Comparison of ENCODE assay signal across 8 cellular contexts in the genomic region with DNA sequence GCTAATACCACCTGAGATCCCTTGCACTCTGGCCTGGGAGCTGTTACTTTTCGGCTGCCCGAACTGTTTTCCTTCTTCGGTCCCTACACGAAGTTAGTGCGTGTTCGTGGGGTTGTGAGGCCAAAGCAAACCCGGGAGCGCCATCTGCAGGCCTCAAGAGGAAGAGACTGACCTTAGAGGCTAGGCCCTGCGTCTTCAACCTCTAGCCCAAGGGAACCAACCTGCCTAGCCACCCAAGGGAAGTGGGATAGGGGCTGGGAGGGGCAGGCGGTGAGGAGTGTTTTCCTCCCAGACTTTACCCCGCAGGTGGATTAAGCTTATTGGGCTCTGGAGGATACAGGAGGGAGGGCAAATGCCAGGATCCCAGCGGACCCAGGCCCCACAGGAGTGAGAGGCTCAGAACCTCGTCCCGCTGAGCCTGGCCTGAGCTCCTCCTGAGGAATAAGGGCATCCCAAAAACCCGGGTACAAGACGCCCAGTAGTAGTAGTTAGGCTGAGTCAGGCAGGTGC. TPM values are rescaled to one million over a fixed set of nuclear protein-coding genes. Genes with fewer than 3 reads are reported as not detected.
DNase-seq lines count a peak whose midpoint lies in the region; ATAC-seq and TF ChIP-seq lines count a peak whose summit lies in the region.

No MANE protein-coding gene starts in this region.

- H3K9me3 Mint-ChIP-seq in CD4-positive, alpha-beta memory T cell: peaks cover 0 to 3% (median 0%) of the 10 kb centered on the region in 8 donors
- H3K9me3 Mint-ChIP-seq in progenitor cell of endocrine pancreas (ENCODE audit: low read depth): no peaks in the 10 kb centered on the region

- no peaks in the 10 kb centered on the region for H3K79me2 ChIP-seq in GM23248 (ENCODE audit: insufficient read depth)

- TF ChIP-seq CTCF in foreskin keratinocyte (conservative IDR thresholded peaks at IDR 0.05) (peak; percentile 64), progenitor cell of endocrine pancreas (IDR thresholded peaks at IDR 0.05; ENCODE audit: unreplicated experiment) (peak; percentile 71)

- in situ Hi-C loops in GM23248 (cut with MboI): no loop called here

- H3K4me1 ChIP-seq in CD4-positive, alpha-beta memory T cell (ENCODE audit: insufficient read depth, low read length): peaks cover 28% of the 10 kb centered on the region
- H3K4me1 ChIP-seq in GM23248 (ENCODE audit: insufficient read depth) (no peaks in the 10 kb centered on the region), foreskin keratinocyte (no peaks in the 10 kb centered on the region)

- H3K27me3 ChIP-seq in CD4-positive, alpha-beta memory T cell (ENCODE audit: insufficient read depth, low read length): peaks cover 60% of the 10 kb centered on the region
- H3K27me3 ChIP-seq in GM23248 (replicated peaks; ENCODE audit: insufficient read depth) (peaks cover 97% of the 10 kb centered on the region), foreskin keratinocyte (peaks cover 100% of the 10 kb centered on the region)

- no peaks in the 10 kb centered on the region for H3K9me3 ChIP-seq in CD4-positive, alpha-beta memory T cell (ENCODE audit: control insufficient read depth in 1 of 2, low read length in 2 of 2)
- H3K9me3 ChIP-seq in GM23248 (ENCODE audit: low read depth): no peaks in the 10 kb centered on the region

- no peaks in the 10 kb centered on the region for H3F3A ChIP-seq in GM23248 (ENCODE audit: insufficient read depth)

- WGBS in GM23248 (ENCODE audit: low coverage in 1 of 2, low lambda C conversion rate in 2 of 2, missing lambda C conversion rate in 2 of 2), 2 experiments: 2 to 4% methylated on average over 16 of the region's 16 CpGs

- intact Hi-C loops in CD4-positive, alpha-beta memory T cell (cut with micrococcal nuclease): loop anchor here (1.0 to 2.0 kb wide), 2 partner anchors 73 to 181 kb away; no protein-coding TSS in a partner anchor

- H3K36me3 Mint-ChIP-seq in CD4-positive, alpha-beta memory T cell: no peaks in the 10 kb centered on the region
- no peaks in the 10 kb centered on the region for H3K36me3 Mint-ChIP-seq in progenitor cell of endocrine pancreas (ENCODE audit: insufficient read depth)

- no peak overlapping the region for H3K4me2 ChIP-seq in GM23248 (ENCODE audit: unreplicated experiment)

- H3K27ac ChIP-seq in CD4-positive, alpha-beta memory T cell (ENCODE audit: low read depth, low read length): no peak overlapping the region
- H3K27ac ChIP-seq in GM23248 (no peak overlapping the region), foreskin keratinocyte (no peak overlapping the region)

- H3K4me1 Mint-ChIP-seq in CD4-positive, alpha-beta memory T cell: peaks cover 14 to 67% (median 38%) of the 10 kb centered on the region in 4 donors
- peaks cover 20% of the 10 kb centered on the region for H3K4me1 Mint-ChIP-seq in progenitor cell of endocrine pancreas (ENCODE audit: low read depth)

- no peak overlapping the region for H2AFZ ChIP-seq in GM23248

- H4K20me1 ChIP-seq in GM23248 (ENCODE audit: insufficient read depth): no peaks in the 10 kb centered on the region

- peak in 4 of 5 donors; percentile 33 to 46 (median 45) for DNase-seq in CD4-positive, alpha-beta memory T cell
- DNase-seq in GM23248: peak; percentile 75
- DNase-seq in NOMO-1 (lab: John Stamatoyannopoulos, UW; ENCODE audit: unreplicated experiment in 2 of 2): peak; percentile 78 to 83
- DNase-seq in activated CD8-positive, alpha-beta memory T cell treated with anti-CD3 and anti-CD28 coated beads, Interleukin-2, amount 50 U/mL, for 48 hours: peak; percentile 74
- DNase-seq in foreskin keratinocyte: no peak
- DNase-seq in progenitor cell of endocrine pancreas (ENCODE audit: low spot score, unreplicated experiment): no peak

- H3K9ac ChIP-seq in GM23248: no peak overlapping the region

- no peaks in the 10 kb centered on the region for H3K36me3 ChIP-seq in CD4-positive, alpha-beta memory T cell (ENCODE audit: insufficient read depth, low read length)
- H3K36me3 ChIP-seq in GM23248 (ENCODE audit: low read depth): no peaks in the 10 kb centered on the region

- POLR2A ChIA-PET in CD4-positive, alpha-beta memory T cell (lab: Charles Lee; ENCODE audit: partially characterized antibody): no interaction called here

- ATAC-seq in foreskin keratinocyte (peak; percentile 20), HG02759 (IDR thresholded peaks at IDR 0.05; ENCODE audit: unreplicated experiment) (no peak), GM19397 (IDR thresholded peaks at IDR 0.05; ENCODE audit: unreplicated experiment) (no peak)

- peaks cover 55 to 60% of the 10 kb centered on the region in 2 donors for H3K27me3 Mint-ChIP-seq in CD4-positive, alpha-beta memory T cell
- H3K27me3 Mint-ChIP-seq in progenitor cell of endocrine pancreas: peaks cover 89% of the 10 kb centered on the region

- CTCF ChIA-PET in CD4-positive, alpha-beta memory T cell (lab: Charles Lee; ENCODE audit: partially characterized antibody): interaction anchor here (0.8 to 2.5 kb wide), 9 partner anchors 10 to 197 kb away, joined by 3 to 21 read pairs (median 4); no protein-coding TSS in a partner anchor

- no peaks in the 10 kb centered on the region for H3K9me2 ChIP-seq in GM23248 (ENCODE audit: insufficient read depth)

- peak overlapping the region in 5 of 8 donors; percentile 29 to 84 (median 54) for H3K4me3 Mint-ChIP-seq in CD4-positive, alpha-beta memory T cell
- peak overlapping the region; percentile 26 for H3K4me3 Mint-ChIP-seq in progenitor cell of endocrine pancreas (ENCODE audit: low read depth)

- H3K27ac Mint-ChIP-seq in CD4-positive, alpha-beta memory T cell: peak overlapping the region in 1 of 7 donors; percentile 70
- H3K27ac Mint-ChIP-seq in progenitor cell of endocrine pancreas: peak overlapping the region; percentile 49

- H3K4me3 ChIP-seq in CD4-positive, alpha-beta memory T cell (ENCODE audit: low read length in 2 of 2): no peak overlapping the region
- H3K4me3 ChIP-seq in GM23248: no peak overlapping the region

RNA-seq across cellular contexts. Expression of a gene that starts 1.7 kb away (rescaled TPM):
- total RNA-seq in CD4-positive, alpha-beta memory T cell: not detected
- not detected for polyA plus RNA-seq in CD4-positive, alpha-beta memory T cell
- not detected in 2 replicates for total RNA-seq in GM23248 (2014; rRNA removed; shearing (Covaris generic))
- polyA plus RNA-seq in GM23248 (2016; fragmentation: Nextera tagmentation; extraction: Ambion mirVana): not detected in 2 replicates
- not detected in 2 replicates for total RNA-seq in foreskin keratinocyte
- polyA plus RNA-seq in foreskin keratinocyte: not detected in 2 replicates
- total RNA-seq in progenitor cell of endocrine pancreas: not detected in 2 replicates

Comparison
In these comparisons a context has a peak if more than half of its experiments do, and no peak if none do; other contexts are left out.
1. DNase-seq: peak in CD4-positive, alpha-beta memory T cell (4 of 5), GM23248 (single experiment), NOMO-1 (2 of 2) and activated CD8-positive, alpha-beta memory T cell treated with anti-CD3 and anti-CD28 coated beads, Interleukin-2, amount 50 U/mL, for 48 hours (single experiment); none in foreskin keratinocyte (0 of 2) and progenitor cell of endocrine pancreas (single experiment).